ENCODE assay signal across 9 cellular contexts in the genomic region with DNA sequence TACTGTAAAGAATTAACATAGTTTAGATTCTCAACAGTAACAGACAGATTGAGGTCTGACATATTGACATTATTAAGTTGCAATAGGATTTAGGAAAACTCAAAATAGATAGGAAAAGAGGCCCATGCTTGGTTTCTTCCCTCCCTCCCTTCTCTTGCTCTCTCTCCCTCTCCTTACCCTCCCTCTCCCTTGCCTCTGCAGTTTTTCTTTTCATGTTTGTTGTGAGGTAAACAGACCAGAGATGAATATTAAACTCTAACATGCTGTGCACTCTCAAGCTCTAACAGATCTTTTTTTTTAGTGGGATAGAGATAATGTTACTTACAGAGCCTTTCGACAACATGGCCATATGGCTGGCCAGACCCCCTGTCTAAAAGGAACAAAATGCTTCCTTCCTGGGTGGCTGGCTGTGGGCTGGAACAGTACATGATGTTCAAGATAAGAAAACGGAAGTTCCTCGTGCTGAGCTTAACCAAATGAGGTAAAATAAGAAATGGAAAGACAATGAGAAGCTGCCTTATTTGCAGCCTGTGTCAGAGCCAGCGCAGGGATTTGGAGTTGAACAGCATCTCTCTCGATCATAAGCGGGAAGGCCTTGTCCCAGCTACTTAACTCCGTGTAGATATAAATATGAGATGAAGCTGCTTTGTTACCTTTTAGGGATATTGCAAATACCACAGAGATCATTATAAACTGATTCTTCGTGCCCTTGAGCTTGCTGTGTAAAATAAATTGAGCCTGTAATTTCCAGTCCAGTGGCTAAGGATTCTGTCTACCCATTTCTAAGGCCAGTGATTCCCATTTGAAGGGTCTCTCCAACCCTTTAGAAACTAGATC.
DNase-seq lines count a peak whose midpoint lies in the region; ATAC-seq and TF ChIP-seq lines count a peak whose summit lies in the region.
"Had no signal": no experiment of that assay in that cellular context is flagged by ENCODE, and none has a peak within 500 bp of the region (broad histone marks: within the 10 kb centered on the region; RNA-seq: fewer than 3 reads in every experiment).

No MANE protein-coding gene starts in this region.

- no peaks in the 10 kb centered on the region for H3K9me3 Mint-ChIP-seq in natural killer cell
- no peaks in the 10 kb centered on the region for H3K9me3 Mint-ChIP-seq in natural killer cell treated with Interleukin-12 subunit alpha and Interleukin-12 subunit beta and Interleukin-15 and Interleukin-18, amount 100 ng/mL, for 72 hours
- no peaks in the 10 kb centered on the region for H3K9me3 Mint-ChIP-seq in activated naive CD8-positive, alpha-beta T cell (ENCODE audit: low read depth)

- H3K4me3 Mint-ChIP-seq in natural killer cell, result peak overlapping the region; percentile 35
- no peak overlapping the region for H3K4me3 Mint-ChIP-seq in natural killer cell treated with Interleukin-12 subunit alpha and Interleukin-12 subunit beta and Interleukin-15 and Interleukin-18, amount 100 ng/mL, for 72 hours
- peak overlapping the region; percentile 80 for H3K4me3 Mint-ChIP-seq in activated naive CD8-positive, alpha-beta T cell

- H3K27ac Mint-ChIP-seq in natural killer cell, result no peak overlapping the region
- no peak overlapping the region for H3K27ac Mint-ChIP-seq in natural killer cell treated with Interleukin-12 subunit alpha and Interleukin-12 subunit beta and Interleukin-15 and Interleukin-18, amount 100 ng/mL, for 72 hours
- peak overlapping the region; percentile 94 for H3K27ac Mint-ChIP-seq in activated naive CD8-positive, alpha-beta T cell

- H3K27me3 Mint-ChIP-seq in natural killer cell (ENCODE audit: low read depth in 2 of 2), result peaks cover 1 to 6% of the 10 kb centered on the region in 2 donors
- peaks cover 0 to 6% of the 10 kb centered on the region in 2 donors for H3K27me3 Mint-ChIP-seq in natural killer cell treated with Interleukin-12 subunit alpha and Interleukin-12 subunit beta and Interleukin-15 and Interleukin-18, amount 100 ng/mL, for 72 hours
- no peaks in the 10 kb centered on the region for H3K27me3 Mint-ChIP-seq in activated naive CD8-positive, alpha-beta T cell

- intact Hi-C loops in natural killer cell (cut with micrococcal nuclease), result no loop called here

- H3K36me3 Mint-ChIP-seq in natural killer cell, result no peaks in the 10 kb centered on the region
- H3K36me3 Mint-ChIP-seq in natural killer cell treated with Interleukin-12 subunit alpha and Interleukin-12 subunit beta and Interleukin-15 and Interleukin-18, amount 100 ng/mL, for 72 hours, result no peaks in the 10 kb centered on the region
- peaks cover 3% of the 10 kb centered on the region for H3K36me3 Mint-ChIP-seq in activated naive CD8-positive, alpha-beta T cell

- no peak for TF ChIP-seq CTCF in natural killer cell (IDR thresholded peaks at IDR 0.05)

- DNase-seq in natural killer cell (no peak), left kidney (ENCODE audit: low read depth, low spot score) (peak; percentile 49), ureter (ENCODE audit: low spot score) (peak; percentile 64), amniotic stem cell (lab: John Stamatoyannopoulos, UW) (no peak), RPMI8226 (no peak)
- no peak for DNase-seq in natural killer cell treated with Interleukin-12 subunit alpha and Interleukin-12 subunit beta and Interleukin-15 and Interleukin-18, amount 100 ng/mL, for 72 hours (ENCODE audit: low spot score)
- DNase-seq: DMS153 had no signal

- H3K4me1 Mint-ChIP-seq in natural killer cell, result peaks cover 12% of the 10 kb centered on the region in 2 donors
- H3K4me1 Mint-ChIP-seq in natural killer cell treated with Interleukin-12 subunit alpha and Interleukin-12 subunit beta and Interleukin-15 and Interleukin-18, amount 100 ng/mL, for 72 hours (ENCODE audit: low read depth in 2 of 2), result peaks cover 5 to 9% of the 10 kb centered on the region in 2 donors
- H3K4me1 Mint-ChIP-seq in activated naive CD8-positive, alpha-beta T cell (ENCODE audit: low read depth), result peaks cover 64% of the 10 kb centered on the region

- ATAC-seq in natural killer cell, result no peak
- no peak for ATAC-seq in natural killer cell treated with Interleukin-12 subunit alpha and Interleukin-12 subunit beta and Interleukin-15 and Interleukin-18, amount 100 ng/mL, for 72 hours
- no peak for ATAC-seq in HG03432 (IDR thresholded peaks at IDR 0.05; ENCODE audit: unreplicated experiment)

Comparison
In these comparisons a context has a peak if more than half of its experiments do, and no peak if none do; other contexts are left out.
1. DNase-seq: peak in left kidney (single experiment) and ureter (single experiment); none in natural killer cell (single experiment), natural killer cell treated with Interleukin-12 subunit alpha and Interleukin-12 subunit beta and Interleukin-15 and Interleukin-18, amount 100 ng/mL, for 72 hours (single experiment), amniotic stem cell (single experiment) and RPMI8226 (single experiment).